ENCODE assay signal across 10 cellular contexts in genomic region chr7:6443372-6443941, GRCh38. TPM values are rescaled to one million over a fixed set of nuclear protein-coding genes. Genes with fewer than 3 reads are reported as not detected.
DNase-seq lines count a peak whose midpoint lies in the region; ATAC-seq and TF ChIP-seq lines count a peak whose summit lies in the region.
"Had no signal": no experiment of that assay in that cellular context is flagged by ENCODE, and none has a peak within 500 bp of the region (broad histone marks: within the 10 kb centered on the region; RNA-seq: fewer than 3 reads in every experiment).

No MANE protein-coding gene starts in this region.

- H2AFZ ChIP-seq in MM.1S (ENCODE audit: low read length), result no peak overlapping the region

- TF ChIP-seq POLR2A in gastrocnemius medialis (IDR thresholded peaks at IDR 0.05), result no peak

- H3K4me1 ChIP-seq in RWPE2 (ENCODE audit: insufficient read depth, poor library complexity, severe bottlenecking), result peaks cover 19% of the 10 kb centered on the region
- H3K4me1 ChIP-seq in gastrocnemius medialis, result peaks cover 56 to 61% of the 10 kb centered on the region in 2 donors
- H3K4me1 ChIP-seq in MM.1S (ENCODE audit: low read length), result peaks cover 11% of the 10 kb centered on the region

- H3K4me3 ChIP-seq in RWPE2 (ENCODE audit: severe bottlenecking), result no peak overlapping the region
- H3K4me3 ChIP-seq in gastrocnemius medialis, result no peak overlapping the region
- no peak overlapping the region for H3K4me3 ChIP-seq in MM.1S (ENCODE audit: low read length)

- H3K27ac ChIP-seq in RWPE2 (ENCODE audit: poor library complexity, severe bottlenecking) (peak overlapping the region; percentile 78), gastrocnemius medialis (peak overlapping the region; percentile 83 to 98 (median 97)), MM.1S (ENCODE audit: low read length) (no peak overlapping the region)

- H3K79me2 ChIP-seq in MM.1S (ENCODE audit: low read length), result peaks cover 88% of the 10 kb centered on the region

- intact Hi-C loops in gastrocnemius medialis (cut with DNase I; ENCODE audit: low total_unique reads), result loop anchor here (10.0 kb wide), 1 partner anchor 1121 kb away; the partner anchor contains the start of gene MIOS

- TF ChIP-seq CTCF in RWPE2 (IDR thresholded peaks at IDR 0.05; ENCODE audit: poor library complexity, severe bottlenecking) (no peak), gastrocnemius medialis (IDR thresholded peaks at IDR 0.05 in 4 of 5, conservative IDR thresholded peaks at IDR 0.05 in 1 of 5) (no peak), MM.1S (IDR thresholded peaks at IDR 0.05; ENCODE audit: low read length) (no peak)

- in situ Hi-C loops in gastrocnemius medialis (cut with MboI; ENCODE audit: low sequenced_read_pairs in 4 of 4), result no loop called here

- no peaks in the 10 kb centered on the region for H3K9me2 ChIP-seq in MM.1S (replicated peaks; ENCODE audit: insufficient read depth, low read length)

- H3K9me3 ChIP-seq in RWPE2 (ENCODE audit: severe bottlenecking) (no peaks in the 10 kb centered on the region), gastrocnemius medialis (no peaks in the 10 kb centered on the region), MM.1S (replicated peaks; ENCODE audit: insufficient read depth, low read length) (no peaks in the 10 kb centered on the region)

- H3K9ac ChIP-seq in MM.1S (ENCODE audit: low read length), result no peak overlapping the region

- no peaks in the 10 kb centered on the region for H4K20me1 ChIP-seq in MM.1S (ENCODE audit: insufficient read depth, low read length)

- H3K36me3 ChIP-seq in RWPE2 (ENCODE audit: low read depth) (peaks cover 48% of the 10 kb centered on the region), gastrocnemius medialis (peaks cover 0 to 24% of the 10 kb centered on the region in 2 donors), MM.1S (replicated peaks; ENCODE audit: insufficient read depth, low read length) (peaks cover 11% of the 10 kb centered on the region)

- no peaks in the 10 kb centered on the region for H3K27me3 ChIP-seq in RWPE2 (ENCODE audit: insufficient read depth, poor library complexity, severe bottlenecking)
- H3K27me3 ChIP-seq in gastrocnemius medialis, result no peaks in the 10 kb centered on the region
- H3K27me3 ChIP-seq in MM.1S (replicated peaks; ENCODE audit: insufficient read depth, low read length), result no peaks in the 10 kb centered on the region

- H3F3A ChIP-seq in MM.1S (ENCODE audit: insufficient read depth, low read length), result peaks cover 19% of the 10 kb centered on the region

- DNase-seq in GM03348 (ENCODE audit: low spot score) (peak; percentile 83), RWPE2 (ENCODE audit: low spot score) (no peak), fibroblast of peridontal ligament (ENCODE audit: extremely low read depth) (peak; percentile 94), gastrocnemius medialis (no peak), MM.1S (no peak), SIG-M5 treated with dmso at 0.1 percent for 504 hours (lab: John Stamatoyannopoulos, UW; ENCODE audit: unreplicated experiment) (no peak)
- DNase-seq in effector CD4-positive, alpha-beta T cell, result no peak
- DNase-seq: activated CD4-positive, alpha-beta T cell treated with anti-CD3 and anti-CD28 coated beads for 4 hours had no signal

- H3K4me2 ChIP-seq in MM.1S (ENCODE audit: low read depth, low read length), result no peak overlapping the region

- ATAC-seq in RWPE2 (ENCODE audit: low read depth) (peak; percentile 66), gastrocnemius medialis (no peak), HG03565 (IDR thresholded peaks at IDR 0.05; ENCODE audit: unreplicated experiment) (no peak)
- ATAC-seq: natural killer cell treated with Interleukin-12 subunit alpha and Interleukin-12 subunit beta and Interleukin-15 and Interleukin-18, amount 100 ng/mL, for 72 hours had no signal

RNA-seq across cellular contexts. Expression of gene DAGLB, which starts 4.3 kb away (rescaled TPM):
- total RNA-seq in gastrocnemius medialis, result 10 to 100 TPM; 11.7 to 24.0 (median 16.1) TPM

RNA-seq across cellular contexts. Expression of gene KDELR2, which starts 40.5 kb away (rescaled TPM):
- total RNA-seq in gastrocnemius medialis, result 10 to 100 TPM; 27.5 to 34.2 (median 31.8) TPM

Comparison
In these comparisons a context has a peak if more than half of its experiments do, and no peak if none do; other contexts are left out.
1. DNase-seq: peak in GM03348 (single experiment) and fibroblast of peridontal ligament (single experiment); none in RWPE2 (single experiment), gastrocnemius medialis (0 of 2), MM.1S (single experiment), SIG-M5 treated with dmso at 0.1 percent for 504 hours (single experiment) and effector CD4-positive, alpha-beta T cell (single experiment).